Comparison of ENCODE assay signal across 11 cellular contexts in genomic region chr12:56581418-56582145, GRCh38. TPM values are rescaled to one million over a fixed set of nuclear protein-coding genes. Genes with fewer than 3 reads are reported as not detected.
DNase-seq lines count a peak whose midpoint lies in the region; ATAC-seq, FAIRE-seq and TF ChIP-seq lines count a peak whose summit lies in the region.
"Had no signal": no experiment of that assay in that cellular context is flagged by ENCODE, and none has a peak within 500 bp of the region (broad histone marks: within the 10 kb centered on the region; RNA-seq: fewer than 3 reads in every experiment).

No MANE protein-coding gene starts in this region.

- H3K36me3 Mint-ChIP-seq in activated CD8-positive, alpha-beta T cell treated with anti-CD3 and anti-CD28 coated beads, Interleukin-2, amount 10 ng/mL, durations not matched to agents 7 days and 5 days (ENCODE audit: low read depth) = peaks cover 3% of the 10 kb centered on the region

- CTCF ChIA-PET in activated CD8-positive, alpha-beta T cell treated with anti-CD3 and anti-CD28 coated beads, Interleukin-2, amount 10 ng/mL, durations not matched to agents 7 days and 5 days (lab: Charles Lee) = interaction anchor here (0.6 to 3.6 kb wide), 13 partner anchors 9 to 513 kb away, joined by 3 to 50 read pairs (median 4); partner anchors contain the start of gene RBMS2

- peaks cover 34% of the 10 kb centered on the region for H3K4me1 Mint-ChIP-seq in activated CD8-positive, alpha-beta T cell treated with anti-CD3 and anti-CD28 coated beads, Interleukin-2, amount 10 ng/mL, durations not matched to agents 7 days and 5 days (ENCODE audit: low read depth)

- no peaks in the 10 kb centered on the region for H3K27me3 Mint-ChIP-seq in activated CD8-positive, alpha-beta T cell treated with anti-CD3 and anti-CD28 coated beads, Interleukin-2, amount 10 ng/mL, durations not matched to agents 7 days and 5 days (ENCODE audit: low read depth)
- H3K27me3 Mint-ChIP-seq: type B pancreatic cell had no signal

- peak; percentile 16 for DNase-seq in stimulated activated CD4-positive, alpha-beta T cell treated with anti-CD3 and anti-CD28 coated beads, Interleukin-1b, Interleukin-23, amount 100 ng/mL, for 48 hours
- no peak for DNase-seq in stimulated activated CD4-positive, alpha-beta T cell treated with anti-CD3 and anti-CD28 coated beads, Interleukin-2, amount 100 ng/mL, for 24 hours
- peak; percentile 72 for DNase-seq in activated CD8-positive, alpha-beta T cell treated with anti-CD3 and anti-CD28 coated beads, Interleukin-2, amount 10 ng/mL, durations not matched to agents 7 days and 5 days
- DNase-seq in foreskin fibroblast (peak; percentile 25 to 39), urothelium cell line (ENCODE audit: low spot score) (peak; percentile 40), SHP77 treated with DMSO at 0.1 percent for 48 hours (lab: John Stamatoyannopoulos, UW) (no peak), GM03348 (ENCODE audit: low spot score) (no peak), NCI-H1694 (lab: John Stamatoyannopoulos, UW) (no peak)

- H3K27ac Mint-ChIP-seq in activated CD8-positive, alpha-beta T cell treated with anti-CD3 and anti-CD28 coated beads, Interleukin-2, amount 10 ng/mL, durations not matched to agents 7 days and 5 days = peak overlapping the region; percentile 86
- H3K27ac Mint-ChIP-seq: type B pancreatic cell had no signal

- TF ChIP-seq CTCF in foreskin fibroblast (IDR thresholded peaks at IDR 0.05; ENCODE audit: low read depth, low read length) = no peak

- POLR2A ChIA-PET in activated CD8-positive, alpha-beta T cell treated with anti-CD3 and anti-CD28 coated beads, Interleukin-2, amount 10 ng/mL, durations not matched to agents 7 days and 5 days (lab: Charles Lee) = interaction anchor here (0.7 to 1.1 kb wide), 2 partner anchors 12 to 529 kb away, joined by 3 read pairs; partner anchors contain the start of gene STAT6

- peak overlapping the region; percentile 53 for H3K4me3 Mint-ChIP-seq in activated CD8-positive, alpha-beta T cell treated with anti-CD3 and anti-CD28 coated beads, Interleukin-2, amount 10 ng/mL, durations not matched to agents 7 days and 5 days
- H3K4me3 Mint-ChIP-seq: type B pancreatic cell had no signal

- H3K9me3 Mint-ChIP-seq in activated CD8-positive, alpha-beta T cell treated with anti-CD3 and anti-CD28 coated beads, Interleukin-2, amount 10 ng/mL, durations not matched to agents 7 days and 5 days (ENCODE audit: insufficient read depth) = no peaks in the 10 kb centered on the region
- H3K9me3 Mint-ChIP-seq: type B pancreatic cell had no signal

- H3K4me3 ChIP-seq in foreskin fibroblast (ENCODE audit: low read depth in 1 of 2, low read length in 2 of 2) = no peak overlapping the region
- H3K4me3 ChIP-seq: coronary artery had no signal

- no peak for FAIRE-seq in urothelium cell line (lab: Jason Lieb, UNC)
- FAIRE-seq: islet of Langerhans had no signal

- peak; percentile 91 for ATAC-seq in activated CD8-positive, alpha-beta T cell treated with anti-CD3 and anti-CD28 coated beads, Interleukin-2, amount 10 ng/mL, durations not matched to agents 7 days and 5 days

RNA-seq across cellular contexts. Expression of gene BAZ2A, which starts 48.5 kb away (rescaled TPM):
- 10 to 100 TPM; 92.2 to 96.0 TPM for total RNA-seq in activated CD8-positive, alpha-beta T cell treated with anti-CD3 and anti-CD28 coated beads, Interleukin-2, amount 10 ng/mL, durations not matched to agents 7 days and 5 days

RNA-seq across cellular contexts. Expression of gene RBMS2, which starts 60.0 kb away (rescaled TPM):
- total RNA-seq in activated CD8-positive, alpha-beta T cell treated with anti-CD3 and anti-CD28 coated beads, Interleukin-2, amount 10 ng/mL, durations not matched to agents 7 days and 5 days = 1 to 10 TPM; 4.8 to 5.5 TPM

Comparison
In these comparisons a context has a peak if more than half of its experiments do, and no peak if none do; other contexts are left out.
1. DNase-seq: peak in stimulated activated CD4-positive, alpha-beta T cell treated with anti-CD3 and anti-CD28 coated beads, Interleukin-1b, Interleukin-23, amount 100 ng/mL, for 48 hours (single experiment), activated CD8-positive, alpha-beta T cell treated with anti-CD3 and anti-CD28 coated beads, Interleukin-2, amount 10 ng/mL, durations not matched to agents 7 days and 5 days (single experiment), foreskin fibroblast (2 of 2) and urothelium cell line (single experiment); none in stimulated activated CD4-positive, alpha-beta T cell treated with anti-CD3 and anti-CD28 coated beads, Interleukin-2, amount 100 ng/mL, for 24 hours (0 of 2), SHP77 treated with DMSO at 0.1 percent for 48 hours (single experiment), GM03348 (single experiment) and NCI-H1694 (single experiment).